9 cellular contexts compared by ENCODE assay signal in the genomic region with DNA sequence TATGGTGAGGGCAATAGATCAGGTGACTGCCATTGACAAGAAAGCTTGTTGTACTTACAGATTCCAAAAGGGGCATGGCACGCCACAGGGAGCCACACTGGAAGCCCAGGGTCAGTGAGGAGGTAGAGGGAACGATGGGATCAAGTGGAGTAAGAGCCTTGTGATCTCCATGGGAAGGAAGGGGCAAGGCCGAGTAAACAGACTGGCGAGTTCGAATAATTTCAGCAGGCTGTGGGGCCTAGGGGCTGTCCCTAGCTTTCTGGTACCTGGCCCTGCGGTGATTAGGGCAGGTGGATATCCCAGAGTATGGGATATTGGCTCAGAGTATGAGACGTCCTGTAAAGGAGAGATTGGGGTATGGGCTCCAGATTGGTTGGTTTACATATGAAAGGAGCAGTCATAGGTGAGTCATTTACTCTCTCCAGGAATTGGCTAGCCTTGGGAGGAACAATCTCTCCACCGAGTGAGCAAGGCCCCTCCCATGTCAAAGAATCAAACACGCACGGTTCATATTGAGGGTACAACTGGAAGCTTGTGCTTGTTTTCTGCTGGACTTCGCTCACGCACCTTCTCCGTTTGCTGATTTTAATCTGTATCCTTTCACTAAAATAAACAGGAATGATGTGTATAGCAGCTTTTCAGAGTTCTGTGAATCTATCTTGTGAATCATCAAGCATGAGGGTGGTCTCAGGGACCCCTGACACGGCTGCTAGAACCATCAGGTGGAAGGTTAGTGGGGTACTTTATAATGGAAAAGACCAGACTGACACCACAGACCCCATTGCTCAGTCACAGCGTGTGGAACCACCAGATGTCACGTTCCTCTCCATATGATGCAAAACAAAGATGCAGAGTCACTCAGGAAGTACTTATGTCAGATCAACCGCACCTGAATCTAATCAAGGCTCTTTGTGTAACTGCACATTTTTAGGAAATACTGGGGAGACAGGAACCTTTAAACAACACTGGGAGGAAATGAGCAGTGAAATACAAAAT. TPM values are rescaled to one million over a fixed set of nuclear protein-coding genes. Genes with fewer than 3 reads are reported as not detected.
DNase-seq lines count a peak whose midpoint lies in the region; ATAC-seq and TF ChIP-seq lines count a peak whose summit lies in the region.
"Had no signal": no experiment of that assay in that cellular context is flagged by ENCODE, and none has a peak within 500 bp of the region (broad histone marks: within the 10 kb centered on the region; RNA-seq: fewer than 3 reads in every experiment).

No MANE protein-coding gene starts in this region.

- DNase-seq in activated naive CD4-positive, alpha-beta T cell treated with anti-CD3 and anti-CD28 coated beads, Interleukin-2, amount 10 ng/mL, durations not matched to agents 7 days and 5 days = no peak
- DNase-seq in activated naive CD4-positive, alpha-beta T cell (lab: John Stamatoyannopoulos, UW) = no peak
- DNase-seq in NCI-H524 treated with DMSO at 0.1 percent for 48 hours (lab: John Stamatoyannopoulos, UW) = peak; percentile 65
- DNase-seq in brain microvascular endothelial cell = peak; percentile 49
- no peak for DNase-seq in gastrocnemius medialis
- no peak for DNase-seq in left lobe of liver (ENCODE audit: low spot score)
- DNase-seq in GM13976 (ENCODE audit: low spot score) = no peak
- DNase-seq: NCI-H526 treated with DMSO at 0.1 percent for 48 hours had no signal

- no peaks in the 10 kb centered on the region for H3K9me3 Mint-ChIP-seq in activated naive CD4-positive, alpha-beta T cell treated with anti-CD3 and anti-CD28 coated beads, Interleukin-2, amount 10 ng/mL, durations not matched to agents 7 days and 5 days

- H3K27me3 ChIP-seq in brain microvascular endothelial cell (replicated peaks) (no peaks in the 10 kb centered on the region), gastrocnemius medialis (no peaks in the 10 kb centered on the region)

- no peak overlapping the region for H3K4me3 Mint-ChIP-seq in activated naive CD4-positive, alpha-beta T cell treated with anti-CD3 and anti-CD28 coated beads, Interleukin-2, amount 10 ng/mL, durations not matched to agents 7 days and 5 days

- H3K9me3 ChIP-seq in gastrocnemius medialis = no peaks in the 10 kb centered on the region

- intact Hi-C loops in gastrocnemius medialis (cut with DNase I; ENCODE audit: low total_unique reads) = no loop called here

- H3K4me3 ChIP-seq in brain microvascular endothelial cell (ENCODE audit: low read depth, low read length) (no peak overlapping the region), gastrocnemius medialis (no peak overlapping the region)

- peaks cover 20% of the 10 kb centered on the region for H3K36me3 Mint-ChIP-seq in activated naive CD4-positive, alpha-beta T cell treated with anti-CD3 and anti-CD28 coated beads, Interleukin-2, amount 10 ng/mL, durations not matched to agents 7 days and 5 days

- TF ChIP-seq POLR2A in gastrocnemius medialis (IDR thresholded peaks at IDR 0.05) = no peak

- ATAC-seq in gastrocnemius medialis (peak; percentile 45 to 53), left lobe of liver (no peak), GM19463 (IDR thresholded peaks at IDR 0.05; ENCODE audit: unreplicated experiment) (no peak)

- peaks cover 12 to 30% of the 10 kb centered on the region in 2 donors for H3K4me1 ChIP-seq in gastrocnemius medialis

- in situ Hi-C loops in brain microvascular endothelial cell (cut with HindIII; ENCODE audit: low pct_ligation_motif_present, low sequenced_read_pairs) = no loop called here
- in situ Hi-C loops in gastrocnemius medialis (cut with MboI; ENCODE audit: low sequenced_read_pairs in 4 of 4) = no loop called here
- in situ Hi-C loops in GM13976 (cut with MboI; ENCODE audit: low sequenced_read_pairs, unreplicated experiment) = no loop called here

- peaks cover 17% of the 10 kb centered on the region for H3K4me1 Mint-ChIP-seq in activated naive CD4-positive, alpha-beta T cell treated with anti-CD3 and anti-CD28 coated beads, Interleukin-2, amount 10 ng/mL, durations not matched to agents 7 days and 5 days

- peak overlapping the region; percentile 75 for H3K27ac Mint-ChIP-seq in activated naive CD4-positive, alpha-beta T cell treated with anti-CD3 and anti-CD28 coated beads, Interleukin-2, amount 10 ng/mL, durations not matched to agents 7 days and 5 days

- peaks cover 5% of the 10 kb centered on the region for H3K36me3 ChIP-seq in brain microvascular endothelial cell (replicated peaks)
- peaks cover 0 to 14% of the 10 kb centered on the region in 2 donors for H3K36me3 ChIP-seq in gastrocnemius medialis

- CTCF ChIA-PET in activated naive CD4-positive, alpha-beta T cell treated with anti-CD3 and anti-CD28 coated beads, Interleukin-2, amount 10 ng/mL, durations not matched to agents 7 days and 5 days (lab: Charles Lee) = interaction anchor here (0.7 to 1.4 kb wide), 2 partner anchors 28 to 43 kb away, joined by 3 to 5 read pairs; no protein-coding TSS in a partner anchor

- H3K27me3 Mint-ChIP-seq in activated naive CD4-positive, alpha-beta T cell treated with anti-CD3 and anti-CD28 coated beads, Interleukin-2, amount 10 ng/mL, durations not matched to agents 7 days and 5 days = no peaks in the 10 kb centered on the region

- TF ChIP-seq CTCF in brain microvascular endothelial cell (IDR thresholded peaks at IDR 0.05; ENCODE audit: low read depth, low read length, missing control alignments) (no peak), gastrocnemius medialis (IDR thresholded peaks at IDR 0.05 in 4 of 5, conservative IDR thresholded peaks at IDR 0.05 in 1 of 5) (no peak), GM13976 (IDR thresholded peaks at IDR 0.05; ENCODE audit: borderline replicate concordance, control extremely low read depth, extremely low read depth, insufficient read depth, missing control alignments) (no peak)

- H3K27ac ChIP-seq in brain microvascular endothelial cell (no peak overlapping the region), gastrocnemius medialis (peak overlapping the region; percentile 43 to 63 (median 60))

RNA-seq across cellular contexts. Expression of gene GABARAPL2, which starts 27.9 kb away (rescaled TPM):
- total RNA-seq in gastrocnemius medialis (100 to 1,000 TPM in 3 of 4 donors, 10 to 100 TPM in 1; 92.2 to 137 (median 117) TPM), left lobe of liver (40.2 TPM)

RNA-seq across cellular contexts. Expression of gene ADAT1, which starts 29.0 kb away (rescaled TPM):
- total RNA-seq in gastrocnemius medialis (10 to 100 TPM; 14.7 to 44.8 (median 19.0) TPM), left lobe of liver (18.7 TPM)

RNA-seq across cellular contexts. Expression of gene TMEM231, which starts 38.1 kb away (rescaled TPM):
- total RNA-seq in gastrocnemius medialis (1 to 10 TPM in 3 of 4 donors, under 1 TPM in 1; 0.76 to 2.3 (median 1.7) TPM), left lobe of liver (1.5 TPM)

RNA-seq across cellular contexts. Expression of gene KARS1, which starts 53.3 kb away (rescaled TPM):
- total RNA-seq in gastrocnemius medialis (100 to 1,000 TPM; 183 to 251 (median 206) TPM), left lobe of liver (41.2 TPM)

RNA-seq across cellular contexts. Expression of gene TERF2IP, which starts 53.5 kb away (rescaled TPM):
- total RNA-seq in gastrocnemius medialis (10 to 100 TPM; 44.5 to 73.6 (median 69.7) TPM), left lobe of liver (18.5 TPM)

Comparison
In these comparisons a context has a peak if more than half of its experiments do, and no peak if none do; other contexts are left out.
1. DNase-seq: peak in NCI-H524 treated with DMSO at 0.1 percent for 48 hours (single experiment) and brain microvascular endothelial cell (single experiment); none in activated naive CD4-positive, alpha-beta T cell treated with anti-CD3 and anti-CD28 coated beads, Interleukin-2, amount 10 ng/mL, durations not matched to agents 7 days and 5 days (single experiment), activated naive CD4-positive, alpha-beta T cell (0 of 4), gastrocnemius medialis (0 of 2), left lobe of liver (single experiment) and GM13976 (single experiment).
2. ATAC-seq: peak in gastrocnemius medialis (2 of 2); none in left lobe of liver (single experiment) and GM19463 (single experiment).